Comparison of ENCODE assay signal across 8 cellular contexts in the genomic region with DNA sequence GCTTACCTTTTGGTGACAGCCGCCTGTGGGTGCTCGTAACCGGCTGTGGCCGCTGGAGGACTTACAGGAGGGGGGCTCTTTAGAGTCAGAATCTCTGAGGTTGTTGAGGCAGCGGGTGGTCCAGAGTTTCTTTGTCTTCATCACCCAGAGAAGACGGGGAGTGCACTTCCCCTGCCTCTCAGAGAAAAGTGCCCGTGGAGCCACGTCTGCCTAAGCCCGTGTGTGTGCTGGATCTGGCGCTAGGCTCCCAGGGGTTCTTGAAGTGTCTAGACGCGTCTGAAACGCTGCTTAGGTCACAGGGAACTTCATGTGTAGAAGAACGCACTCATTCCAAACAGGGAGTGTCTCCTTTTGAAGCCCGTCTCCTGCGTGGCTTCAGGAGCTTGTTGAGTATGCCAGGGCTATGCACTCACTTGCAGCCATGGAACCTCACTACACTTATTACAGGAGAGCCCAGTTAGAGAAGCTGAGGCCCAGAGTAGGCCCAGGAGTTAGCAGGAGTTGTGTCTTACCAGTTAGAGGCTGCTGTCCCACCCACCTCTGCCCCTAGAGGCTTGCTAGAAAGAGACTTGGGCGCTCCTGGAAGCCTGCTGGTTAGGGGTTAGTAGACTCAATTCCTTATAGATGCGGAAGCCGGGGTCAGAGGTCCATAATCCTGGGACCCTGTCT.
DNase-seq lines count a peak whose midpoint lies in the region; ATAC-seq and TF ChIP-seq lines count a peak whose summit lies in the region.

No MANE protein-coding gene starts in this region.

- ATAC-seq in RWPE2 (ENCODE audit: low read depth) (no peak), GM21360 (IDR thresholded peaks at IDR 0.05; ENCODE audit: unreplicated experiment) (no peak), HG02763 (IDR thresholded peaks at IDR 0.05; ENCODE audit: unreplicated experiment) (no peak)

- peaks cover 5% of the 10 kb centered on the region for H3K4me1 ChIP-seq in RWPE2 (ENCODE audit: insufficient read depth, poor library complexity, severe bottlenecking)

- TF ChIP-seq CTCF in GM12875 (IDR thresholded peaks at IDR 0.05; ENCODE audit: borderline replicate concordance, insufficient read depth, low read depth, low read length) (peak; percentile 9; the same call in 1 of the 2 replicates), RWPE2 (IDR thresholded peaks at IDR 0.05; ENCODE audit: poor library complexity, severe bottlenecking) (no peak)

- H3K4me3 ChIP-seq in GM12875 (ENCODE audit: low read depth, low read length) (peak overlapping the region; percentile 73), RWPE2 (ENCODE audit: severe bottlenecking) (peak overlapping the region; percentile 92)

- H3K27ac ChIP-seq in RWPE2 (ENCODE audit: poor library complexity, severe bottlenecking), result peak overlapping the region; percentile 71

- DNase-seq in RWPE2 (ENCODE audit: low spot score), result no peak
- peak; percentile 15 for DNase-seq in fibroblast of gingiva (ENCODE audit: low read depth)
- DNase-seq in retina, result peak; percentile 67
- no peak for DNase-seq in hypothalamus (lab: John Stamatoyannopoulos, UW)
- DNase-seq in NCI-H187 treated with DMSO at 0.1 percent for 48 hours (lab: John Stamatoyannopoulos, UW), result no peak

- H3K27me3 ChIP-seq in RWPE2 (ENCODE audit: insufficient read depth, poor library complexity, severe bottlenecking), result no peaks in the 10 kb centered on the region

- peaks cover 52% of the 10 kb centered on the region for H3K36me3 ChIP-seq in RWPE2 (ENCODE audit: low read depth)

- no peaks in the 10 kb centered on the region for H3K9me3 ChIP-seq in RWPE2 (ENCODE audit: severe bottlenecking)

Comparison
In these comparisons a context has a peak if more than half of its experiments do, and no peak if none do; other contexts are left out.
1. DNase-seq: peak in fibroblast of gingiva (single experiment) and retina (single experiment); none in RWPE2 (single experiment), hypothalamus (0 of 51) and NCI-H187 treated with DMSO at 0.1 percent for 48 hours (single experiment).